Comparison of ENCODE assay signal across 8 cellular contexts in the genomic region with DNA sequence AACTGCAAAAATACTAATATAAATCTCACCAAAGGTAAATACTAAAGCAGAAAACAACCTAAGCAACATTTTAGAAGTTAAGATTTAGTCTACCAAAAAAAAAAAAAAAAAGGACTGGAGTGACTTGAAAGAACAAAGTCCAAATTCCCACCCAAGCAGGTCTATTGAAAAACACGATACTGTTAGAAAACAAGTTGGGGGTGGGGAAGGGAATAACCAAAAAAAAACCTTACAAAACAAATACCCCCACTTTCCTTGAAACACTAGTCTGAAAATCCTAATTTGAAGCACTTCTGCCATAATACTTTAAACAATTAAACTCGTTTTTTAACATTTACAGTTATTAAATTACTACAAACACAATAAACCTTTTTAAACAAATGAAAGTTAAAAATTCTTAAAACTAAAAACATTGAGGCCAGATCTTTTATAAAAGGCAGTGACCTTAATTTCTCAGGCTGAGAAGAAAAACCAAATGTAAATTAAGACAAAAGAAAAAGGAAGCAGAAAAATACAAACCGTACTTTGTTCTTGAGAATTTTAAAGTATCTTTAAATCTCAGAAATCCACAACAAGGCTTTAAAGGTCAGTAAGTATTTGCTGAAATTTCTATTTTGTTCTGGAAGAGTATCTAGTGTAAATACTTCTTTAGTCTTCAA.
A peak's percentile ranks its signal among the peaks of the same experiment; 100 is the strongest.
DNase-seq lines count a peak whose midpoint lies in the region; ATAC-seq and TF ChIP-seq lines count a peak whose summit lies in the region.

No MANE protein-coding gene starts in this region.

- H3K4me3 ChIP-seq in astrocyte of the cerebellum (ENCODE audit: low read depth, low read length): peak overlapping the region; percentile 72

- in situ Hi-C loops in astrocyte of the cerebellum (cut with HindIII; ENCODE audit: low sequenced_read_pairs): no loop called here

- DNase-seq in DMS114 treated with DMSO at 0.1 percent for 48 hours (lab: John Stamatoyannopoulos, UW; ENCODE audit: unreplicated experiment) (peak; percentile 83), Kasumi-1 (lab: John Stamatoyannopoulos, UW) (peak; percentile 39 to 57), astrocyte of the cerebellum (ENCODE audit: low read depth) (peak; percentile 48), kidney tubule cell (ENCODE audit: low spot score) (peak; percentile 36), superior temporal gyrus (ENCODE audit: extremely low spot score) (peak; percentile 61), AG08395 (ENCODE audit: low spot score) (no peak), GM20000 (ENCODE audit: low spot score) (no peak)

- no peak for TF ChIP-seq CTCF in astrocyte of the cerebellum (IDR thresholded peaks at IDR 0.05; ENCODE audit: low read depth, low read length, missing control alignments)
- TF ChIP-seq CTCF in GM20000 (IDR thresholded peaks at IDR 0.05; ENCODE audit: extremely low read depth, missing control alignments): no peak

- ATAC-seq in HG03139 (IDR thresholded peaks at IDR 0.05; ENCODE audit: unreplicated experiment): no peak

Comparison
In these comparisons a context has a peak if more than half of its experiments do, and no peak if none do; other contexts are left out.
1. DNase-seq: peak in DMS114 treated with DMSO at 0.1 percent for 48 hours (single experiment), Kasumi-1 (2 of 2), astrocyte of the cerebellum (single experiment), kidney tubule cell (single experiment) and superior temporal gyrus (single experiment); none in AG08395 (single experiment) and GM20000 (single experiment).